ENCODE assay signal across 8 cellular contexts in the genomic region with DNA sequence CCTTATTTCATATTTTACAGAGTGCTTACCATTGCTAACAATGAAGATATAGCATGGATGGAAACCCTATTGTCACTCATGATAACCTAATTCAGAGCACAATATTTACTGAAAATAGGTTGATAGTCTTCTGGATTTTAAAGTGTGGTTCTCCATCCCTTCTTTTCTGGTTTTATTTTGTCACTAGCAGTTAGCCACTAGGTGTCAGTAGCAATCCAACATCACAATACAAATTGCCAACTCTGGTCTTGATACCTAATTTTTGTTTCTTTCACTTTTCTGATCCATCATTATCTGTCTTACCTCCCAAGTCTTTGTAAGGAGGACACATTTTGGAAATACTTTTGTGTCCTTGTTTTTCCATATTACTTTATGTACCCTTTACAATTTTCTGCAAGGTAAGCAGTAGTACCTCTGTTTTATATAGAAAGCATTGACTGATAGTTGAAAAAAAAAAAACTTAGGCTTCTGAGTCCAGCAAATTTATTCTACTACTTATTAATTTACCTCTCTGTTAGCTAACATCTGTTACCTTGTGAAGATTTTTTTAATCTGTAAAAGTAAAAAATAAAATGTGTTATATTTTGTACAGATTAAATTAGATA.
DNase-seq lines count a peak whose midpoint lies in the region; ATAC-seq and TF ChIP-seq lines count a peak whose summit lies in the region.

No MANE protein-coding gene starts in this region.

- no peaks in the 10 kb centered on the region for H3K27me3 ChIP-seq in iPS DF 6.9 (ENCODE audit: control insufficient read depth, insufficient read depth, low read length)

- DNase-seq in Ammon's horn (ENCODE audit: low spot score), result peak; percentile 81
- DNase-seq in NCI-H345 (lab: John Stamatoyannopoulos, UW), result peak; percentile 34
- peak; percentile 70 for DNase-seq in astrocyte of the hippocampus (ENCODE audit: low read depth, low spot score)
- peak; percentile 2 for DNase-seq in iPS DF 6.9 (ENCODE audit: low read depth, low spot score)
- DNase-seq in stromal cell of bone marrow (ENCODE audit: low read depth), result peak; percentile 41
- no peak for DNase-seq in activated CD4-positive, CD25-positive, alpha-beta regulatory T cell (lab: John Stamatoyannopoulos, UW)

- no peak overlapping the region for H3K4me3 ChIP-seq in iPS DF 6.9 (ENCODE audit: low read length)

- no peak for TF ChIP-seq POLR2A in GM18505 (IDR thresholded peaks at IDR 0.05; ENCODE audit: borderline replicate concordance, extremely low read depth, insufficient read depth, insufficient read length)

- no peaks in the 10 kb centered on the region for H3K36me3 ChIP-seq in iPS DF 6.9 (ENCODE audit: control insufficient read depth, insufficient read depth, low read length)

- H3K27ac ChIP-seq in iPS DF 6.9 (ENCODE audit: low read length), result no peak overlapping the region

- H3K4me1 ChIP-seq in iPS DF 6.9 (ENCODE audit: control insufficient read depth, insufficient read depth, low read length), result no peaks in the 10 kb centered on the region

- H3K9me3 ChIP-seq in iPS DF 6.9 (ENCODE audit: control insufficient read depth, insufficient read depth, low read length), result no peaks in the 10 kb centered on the region

- ATAC-seq in GM18505 (IDR thresholded peaks at IDR 0.05; ENCODE audit: unreplicated experiment), result peak; percentile 80
- peak; percentile 70 for ATAC-seq in HG03196 (IDR thresholded peaks at IDR 0.05; ENCODE audit: unreplicated experiment)

Comparison
In these comparisons a context has a peak if more than half of its experiments do, and no peak if none do; other contexts are left out.
1. DNase-seq: peak in Ammon's horn (single experiment), NCI-H345 (single experiment), astrocyte of the hippocampus (single experiment), iPS DF 6.9 (single experiment) and stromal cell of bone marrow (single experiment); none in activated CD4-positive, CD25-positive, alpha-beta regulatory T cell (0 of 4).